Comparison of ENCODE assay signal across 33 cellular contexts in the genomic region with DNA sequence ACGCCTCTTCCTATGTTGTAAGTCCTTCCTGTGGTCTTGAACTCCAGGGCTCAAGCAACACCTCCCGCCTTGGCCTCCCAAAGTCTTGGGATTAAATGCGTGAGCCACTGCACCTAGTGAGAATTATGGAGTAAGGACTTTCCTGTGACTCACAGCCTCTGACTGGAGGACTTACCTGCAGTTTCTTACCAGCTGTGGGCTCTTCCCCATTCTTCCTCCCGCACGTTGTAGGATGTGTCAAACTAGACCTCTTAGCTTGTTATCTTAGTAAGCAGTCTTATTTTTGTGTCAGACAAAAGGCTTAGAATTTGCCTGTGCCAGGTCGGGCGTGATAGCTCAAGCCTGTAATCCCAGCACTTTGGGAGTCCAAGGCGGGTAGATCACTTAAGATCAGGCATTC. TPM values are rescaled to one million over a fixed set of nuclear protein-coding genes. Genes with fewer than 3 reads are reported as not detected.
DNase-seq lines count a peak whose midpoint lies in the region; ATAC-seq lines count a peak whose summit lies in the region.
"Had no signal": no experiment of that assay in that cellular context is flagged by ENCODE, and none has a peak within 500 bp of the region (broad histone marks: within the 10 kb centered on the region; RNA-seq: fewer than 3 reads in every experiment).

No MANE protein-coding gene starts in this region.

- no peak for DNase-seq in activated naive CD4-positive, alpha-beta T cell treated with anti-CD3 and anti-CD28 coated beads, Interleukin-2, amount 10 ng/mL, durations not matched to agents 7 days and 5 days
- no peak for DNase-seq in activated naive CD4-positive, alpha-beta T cell treated with anti-CD3 and anti-CD28 coated beads for 36 hours
- peak; percentile 87 for DNase-seq in HPDE6-E6E7 (ENCODE audit: extremely low spot score)
- no peak for DNase-seq in activated T-helper 1 cell treated with anti-CD3 and anti-CD28 coated beads, Interleukin-12 subunit alpha, Interleukin-12 subunit beta, Interleukin-2, Interleukin-4 antibody, amounts not matched to agents 30 ng/mL and 10 ng/mL and 1 ng/mL, durations not matched to agents 14 hours and 24 hours and 36 hours (ENCODE audit: low spot score)
- no peak for DNase-seq in mesendoderm
- DNase-seq: ACHN; activated CD4-positive, alpha-beta memory T cell treated with anti-CD3 and anti-CD28 coated beads, Interleukin-2, amount 10 ng/mL, durations not matched to agents 7 days and 5 days; activated gamma-delta T cell; activated T-cell treated with anti-CD3 and anti-CD28 coated beads for 4 hours; adrenal gland; DMS153; H7; heart right ventricle; KG1; kidney; left ventricle myocardium superior; MG63; NCI-H2029; NCI-H226; NCI-H69; nucleus accumbens; Peyer's patch; sigmoid colon; stimulated activated CD4-positive, alpha-beta T cell treated with anti-CD3 and anti-CD28 coated beads, Interleukin-12 subunit alpha, Interleukin-12 subunit beta, amount 100 ng/mL, for 4 hours; stimulated activated CD4-positive, alpha-beta T cell treated with anti-CD3 and anti-CD28 coated beads, Interleukin-2, amount 100 ng/mL, for 48 hours; SW 1271 had no signal

- H3K23ac ChIP-seq in mesendoderm (ENCODE audit: low read length): no peak overlapping the region

- no peak overlapping the region for H3K27ac ChIP-seq in mesendoderm (ENCODE audit: low read depth, low read length)
- H3K27ac ChIP-seq: adrenal gland, heart right ventricle, Peyer's patch, sigmoid colon, tibial nerve had no signal

- no peaks in the 10 kb centered on the region for H3K9me3 Mint-ChIP-seq in activated naive CD4-positive, alpha-beta T cell treated with anti-CD3 and anti-CD28 coated beads, Interleukin-2, amount 10 ng/mL, durations not matched to agents 7 days and 5 days
- H3K9me3 Mint-ChIP-seq in activated naive CD4-positive, alpha-beta T cell treated with anti-CD3 and anti-CD28 coated beads for 36 hours: no peaks in the 10 kb centered on the region
- H3K9me3 Mint-ChIP-seq in activated T-helper 1 cell treated with anti-CD3 and anti-CD28 coated beads, Interleukin-12 subunit alpha, Interleukin-12 subunit beta, Interleukin-2, Interleukin-4 antibody, amounts not matched to agents 30 ng/mL and 10 ng/mL and 1 ng/mL, durations not matched to agents 14 hours and 24 hours and 36 hours: no peaks in the 10 kb centered on the region
- H3K9me3 Mint-ChIP-seq: activated CD4-positive, alpha-beta memory T cell treated with anti-CD3 and anti-CD28 coated beads, Interleukin-2, amount 10 ng/mL, durations not matched to agents 7 days and 5 days; central memory CD8-positive, alpha-beta T cell; dendritic cell treated with granulocyte-macrophage colony-stimulating factor and Interleukin-4, amounts not matched to agents 40 ng/mL and 50 ng/mL, for 4 days had no signal

- peak overlapping the region; percentile 75 for H3K27ac Mint-ChIP-seq in activated naive CD4-positive, alpha-beta T cell treated with anti-CD3 and anti-CD28 coated beads, Interleukin-2, amount 10 ng/mL, durations not matched to agents 7 days and 5 days
- no peak overlapping the region for H3K27ac Mint-ChIP-seq in activated naive CD4-positive, alpha-beta T cell treated with anti-CD3 and anti-CD28 coated beads for 36 hours
- peak overlapping the region; percentile 35 for H3K27ac Mint-ChIP-seq in activated T-helper 1 cell treated with anti-CD3 and anti-CD28 coated beads, Interleukin-12 subunit alpha, Interleukin-12 subunit beta, Interleukin-2, Interleukin-4 antibody, amounts not matched to agents 30 ng/mL and 10 ng/mL and 1 ng/mL, durations not matched to agents 14 hours and 24 hours and 36 hours
- H3K27ac Mint-ChIP-seq: activated CD4-positive, alpha-beta memory T cell treated with anti-CD3 and anti-CD28 coated beads, Interleukin-2, amount 10 ng/mL, durations not matched to agents 7 days and 5 days; B cell; dendritic cell treated with granulocyte-macrophage colony-stimulating factor and Interleukin-4, amounts not matched to agents 40 ng/mL and 50 ng/mL, for 4 days had no signal

- H3K4me3 Mint-ChIP-seq in activated naive CD4-positive, alpha-beta T cell treated with anti-CD3 and anti-CD28 coated beads, Interleukin-2, amount 10 ng/mL, durations not matched to agents 7 days and 5 days: no peak overlapping the region
- H3K4me3 Mint-ChIP-seq in activated naive CD4-positive, alpha-beta T cell treated with anti-CD3 and anti-CD28 coated beads for 36 hours: no peak overlapping the region
- no peak overlapping the region for H3K4me3 Mint-ChIP-seq in activated T-helper 1 cell treated with anti-CD3 and anti-CD28 coated beads, Interleukin-12 subunit alpha, Interleukin-12 subunit beta, Interleukin-2, Interleukin-4 antibody, amounts not matched to agents 30 ng/mL and 10 ng/mL and 1 ng/mL, durations not matched to agents 14 hours and 24 hours and 36 hours
- H3K4me3 Mint-ChIP-seq: activated CD4-positive, alpha-beta memory T cell treated with anti-CD3 and anti-CD28 coated beads, Interleukin-2, amount 10 ng/mL, durations not matched to agents 7 days and 5 days; B cell; central memory CD8-positive, alpha-beta T cell; dendritic cell treated with granulocyte-macrophage colony-stimulating factor and Interleukin-4, amounts not matched to agents 40 ng/mL and 50 ng/mL, for 4 days had no signal

- no peaks in the 10 kb centered on the region for H3K36me3 Mint-ChIP-seq in activated naive CD4-positive, alpha-beta T cell treated with anti-CD3 and anti-CD28 coated beads, Interleukin-2, amount 10 ng/mL, durations not matched to agents 7 days and 5 days
- no peaks in the 10 kb centered on the region for H3K36me3 Mint-ChIP-seq in activated naive CD4-positive, alpha-beta T cell treated with anti-CD3 and anti-CD28 coated beads for 36 hours (ENCODE audit: low read depth)
- H3K36me3 Mint-ChIP-seq in activated T-helper 1 cell treated with anti-CD3 and anti-CD28 coated beads, Interleukin-12 subunit alpha, Interleukin-12 subunit beta, Interleukin-2, Interleukin-4 antibody, amounts not matched to agents 30 ng/mL and 10 ng/mL and 1 ng/mL, durations not matched to agents 14 hours and 24 hours and 36 hours (ENCODE audit: low read depth): peaks cover 4% of the 10 kb centered on the region

- H3K27me3 Mint-ChIP-seq in activated naive CD4-positive, alpha-beta T cell treated with anti-CD3 and anti-CD28 coated beads, Interleukin-2, amount 10 ng/mL, durations not matched to agents 7 days and 5 days: no peaks in the 10 kb centered on the region
- no peaks in the 10 kb centered on the region for H3K27me3 Mint-ChIP-seq in activated naive CD4-positive, alpha-beta T cell treated with anti-CD3 and anti-CD28 coated beads for 36 hours (ENCODE audit: low read depth)
- H3K27me3 Mint-ChIP-seq in activated T-helper 1 cell treated with anti-CD3 and anti-CD28 coated beads, Interleukin-12 subunit alpha, Interleukin-12 subunit beta, Interleukin-2, Interleukin-4 antibody, amounts not matched to agents 30 ng/mL and 10 ng/mL and 1 ng/mL, durations not matched to agents 14 hours and 24 hours and 36 hours (ENCODE audit: insufficient read depth): peaks cover 3% of the 10 kb centered on the region
- H3K27me3 Mint-ChIP-seq: activated CD4-positive, alpha-beta memory T cell treated with anti-CD3 and anti-CD28 coated beads, Interleukin-2, amount 10 ng/mL, durations not matched to agents 7 days and 5 days; central memory CD8-positive, alpha-beta T cell had no signal

- WGBS in mesendoderm (ENCODE audit: extremely low coverage, insufficient coverage, low lambda C conversion rate): no CpG with 5 or more reads among the region's 8 CpGs

- no peak overlapping the region for H2BK5ac ChIP-seq in mesendoderm (ENCODE audit: low read length)

- H4K8ac ChIP-seq in mesendoderm (ENCODE audit: low read depth, low read length): no peak overlapping the region

- no peak overlapping the region for H3K18ac ChIP-seq in mesendoderm (ENCODE audit: low read length)

- no peak overlapping the region for H3K4me2 ChIP-seq in mesendoderm (ENCODE audit: low read length)

- CTCF ChIA-PET in activated naive CD4-positive, alpha-beta T cell treated with anti-CD3 and anti-CD28 coated beads, Interleukin-2, amount 10 ng/mL, durations not matched to agents 7 days and 5 days (lab: Charles Lee): interaction anchor here (1.0 kb wide), 1 partner anchor 15 kb away, joined by 4 read pairs; no protein-coding TSS in a partner anchor
- CTCF ChIA-PET in activated naive CD4-positive, alpha-beta T cell treated with anti-CD3 and anti-CD28 coated beads for 36 hours (lab: Charles Lee): interaction anchor here (0.6 to 0.7 kb wide), 2 partner anchors 11 to 45 kb away, joined by 3 read pairs; no protein-coding TSS in a partner anchor

- H3K4me3 ChIP-seq in mesendoderm (ENCODE audit: low read length): no peak overlapping the region
- H3K4me3 ChIP-seq: adrenal gland, heart right ventricle, MG63, Peyer's patch, sigmoid colon, tibial nerve had no signal

- intact Hi-C loops in activated naive CD4-positive, alpha-beta T cell treated with anti-CD3 and anti-CD28 coated beads for 36 hours (cut with micrococcal nuclease): no loop called here
- intact Hi-C loops in activated T-helper 1 cell treated with anti-CD3 and anti-CD28 coated beads, Interleukin-12 subunit alpha, Interleukin-12 subunit beta, Interleukin-2, Interleukin-4 antibody, amounts not matched to agents 30 ng/mL and 10 ng/mL and 1 ng/mL, durations not matched to agents 14 hours and 24 hours and 36 hours (cut with micrococcal nuclease): no loop called here

- no peak overlapping the region for H2AK5ac ChIP-seq in mesendoderm (ENCODE audit: low read length)

- H3K9ac ChIP-seq in mesendoderm (ENCODE audit: low read length): no peak overlapping the region

- no peak overlapping the region for H2BK15ac ChIP-seq in mesendoderm (replicated peaks; ENCODE audit: low read depth)

- H3K36me3 ChIP-seq in mesendoderm (ENCODE audit: control insufficient read depth, insufficient read depth, low read length): no peaks in the 10 kb centered on the region
- H3K36me3 ChIP-seq: adrenal gland, heart right ventricle, MG63, Peyer's patch, sigmoid colon, tibial nerve had no signal

- no peaks in the 10 kb centered on the region for H3K79me2 ChIP-seq in mesendoderm (ENCODE audit: control insufficient read depth, insufficient read depth, low read length)

- no peaks in the 10 kb centered on the region for H3K4me1 ChIP-seq in mesendoderm (ENCODE audit: control insufficient read depth, low read depth, low read length)
- H3K4me1 ChIP-seq: adrenal gland, heart right ventricle, Peyer's patch, sigmoid colon, tibial nerve had no signal

- peak overlapping the region; percentile 23 for H2BK120ac ChIP-seq in mesendoderm (ENCODE audit: low read depth, low read length)

- H3K4ac ChIP-seq in mesendoderm (ENCODE audit: low read depth, low read length): no peak overlapping the region

- ATAC-seq in GM21360 (IDR thresholded peaks at IDR 0.05; ENCODE audit: unreplicated experiment) (no peak), HG02571 (IDR thresholded peaks at IDR 0.05; ENCODE audit: unreplicated experiment) (no peak), HG03442 (IDR thresholded peaks at IDR 0.05; ENCODE audit: unreplicated experiment) (no peak)
- ATAC-seq: heart right ventricle, left ventricle myocardium superior had no signal

- H3K56ac ChIP-seq in mesendoderm (ENCODE audit: low read length): peak overlapping the region; percentile 37

- H3K27me3 ChIP-seq in mesendoderm (ENCODE audit: insufficient read depth, low read length, poor library complexity): no peaks in the 10 kb centered on the region
- H3K27me3 ChIP-seq: adrenal gland, heart right ventricle, MG63, Peyer's patch, sigmoid colon, tibial nerve had no signal

- no peak overlapping the region for H4K5ac ChIP-seq in mesendoderm (ENCODE audit: low read length)

- H3K79me1 ChIP-seq in mesendoderm (ENCODE audit: low read length): no peaks in the 10 kb centered on the region

- H3K4me1 Mint-ChIP-seq in activated naive CD4-positive, alpha-beta T cell treated with anti-CD3 and anti-CD28 coated beads, Interleukin-2, amount 10 ng/mL, durations not matched to agents 7 days and 5 days: peaks cover 26% of the 10 kb centered on the region
- H3K4me1 Mint-ChIP-seq in activated naive CD4-positive, alpha-beta T cell treated with anti-CD3 and anti-CD28 coated beads for 36 hours (ENCODE audit: low read depth): peaks cover 20% of the 10 kb centered on the region
- H3K4me1 Mint-ChIP-seq in activated T-helper 1 cell treated with anti-CD3 and anti-CD28 coated beads, Interleukin-12 subunit alpha, Interleukin-12 subunit beta, Interleukin-2, Interleukin-4 antibody, amounts not matched to agents 30 ng/mL and 10 ng/mL and 1 ng/mL, durations not matched to agents 14 hours and 24 hours and 36 hours (ENCODE audit: low read depth): peaks cover 25% of the 10 kb centered on the region

RNA-seq across cellular contexts. Expression of gene BAK1, which starts 30.9 kb away (rescaled TPM):
- 10 to 100 TPM; 38.3 to 41.1 TPM for total RNA-seq in activated naive CD4-positive, alpha-beta T cell treated with anti-CD3 and anti-CD28 coated beads for 36 hours
- 67.0 and 67.9 TPM in 2 replicates for total RNA-seq in activated T-helper 1 cell treated with anti-CD3 and anti-CD28 coated beads, Interleukin-12 subunit alpha, Interleukin-12 subunit beta, Interleukin-2, Interleukin-4 antibody, amounts not matched to agents 30 ng/mL and 10 ng/mL and 1 ng/mL, durations not matched to agents 14 hours and 24 hours and 36 hours
- 20.5 TPM for polyA plus RNA-seq in mesendoderm (2013, experiment 1 of 2)
- polyA plus RNA-seq in mesendoderm (2013, experiment 2 of 2): 21.1 TPM
